In genomic region chr12:48182659-48183058, GRCh38 we compare ENCODE assay signal across 9 cellular contexts. TPM values are rescaled to one million over a fixed set of nuclear protein-coding genes. Genes with fewer than 3 reads are reported as not detected.
DNase-seq lines count a peak whose midpoint lies in the region; ATAC-seq and TF ChIP-seq lines count a peak whose summit lies in the region.
"Had no signal": no experiment of that assay in that cellular context is flagged by ENCODE, and none has a peak within 500 bp of the region (broad histone marks: within the 10 kb centered on the region; RNA-seq: fewer than 3 reads in every experiment).

No MANE protein-coding gene starts in this region.

- TF ChIP-seq CTCF in fibroblast of mammary gland (conservative IDR thresholded peaks at IDR 0.05; ENCODE audit: control insufficient read depth, insufficient read depth, low read depth, low read length) = no peak

- H3K27me3 ChIP-seq in SJCRH30 = peaks cover 11% of the 10 kb centered on the region; the same call in 1 of the 2 replicates

- H3K4me1 ChIP-seq in SJCRH30 = peaks cover 15% of the 10 kb centered on the region

- DNase-seq in SJCRH30 (no peak), fibroblast of mammary gland (ENCODE audit: low read depth) (no peak), skeletal muscle cell (ENCODE audit: low read depth) (no peak)
- no peak for DNase-seq in effector CD4-positive, alpha-beta T cell

- peak; percentile 2 for ATAC-seq in GM18907 (IDR thresholded peaks at IDR 0.05; ENCODE audit: unreplicated experiment)
- ATAC-seq in HG03565 (IDR thresholded peaks at IDR 0.05; ENCODE audit: unreplicated experiment) = no peak
- ATAC-seq in HG02759 (IDR thresholded peaks at IDR 0.05; ENCODE audit: unreplicated experiment) = no peak
- no peak for ATAC-seq in GM21723 (IDR thresholded peaks at IDR 0.05; ENCODE audit: unreplicated experiment)

- no peak overlapping the region for H3K27ac ChIP-seq in SJCRH30

- no peaks in the 10 kb centered on the region for H3K9me3 ChIP-seq in SJCRH30 (replicated peaks)
- H3K9me3 ChIP-seq: body of pancreas had no signal

- H3K36me3 ChIP-seq in SJCRH30 = no peaks in the 10 kb centered on the region

- H3K4me3 ChIP-seq in SJCRH30 = peak overlapping the region; percentile 67
- H3K4me3 ChIP-seq in fibroblast of mammary gland (ENCODE audit: control insufficient read depth, low read depth, low read length) = peak overlapping the region; percentile 81
- H3K4me3 ChIP-seq in skeletal muscle cell (ENCODE audit: low read depth, low read length) = peak overlapping the region; percentile 74

RNA-seq across cellular contexts. Expression of gene CCDC184, which starts 0.8 kb away (rescaled TPM):
- total RNA-seq in SJCRH30 (2014; rRNA removed; shearing (Covaris generic)) = 5.1 and 5.6 TPM in 2 replicates

RNA-seq across cellular contexts. Expression of gene OR10AD1, which starts 20.4 kb away (rescaled TPM):
- total RNA-seq in SJCRH30 (2014; rRNA removed; shearing (Covaris generic)) = not detected in 2 replicates
- total RNA-seq: body of pancreas had no signal

RNA-seq across cellular contexts. Expression of gene ASB8, which starts 25.3 kb away (rescaled TPM):
- 29.1 and 31.2 TPM in 2 replicates for total RNA-seq in SJCRH30 (2014; rRNA removed; shearing (Covaris generic))
